Comparison of ENCODE assay signal across 1 cellular context in the genomic region with DNA sequence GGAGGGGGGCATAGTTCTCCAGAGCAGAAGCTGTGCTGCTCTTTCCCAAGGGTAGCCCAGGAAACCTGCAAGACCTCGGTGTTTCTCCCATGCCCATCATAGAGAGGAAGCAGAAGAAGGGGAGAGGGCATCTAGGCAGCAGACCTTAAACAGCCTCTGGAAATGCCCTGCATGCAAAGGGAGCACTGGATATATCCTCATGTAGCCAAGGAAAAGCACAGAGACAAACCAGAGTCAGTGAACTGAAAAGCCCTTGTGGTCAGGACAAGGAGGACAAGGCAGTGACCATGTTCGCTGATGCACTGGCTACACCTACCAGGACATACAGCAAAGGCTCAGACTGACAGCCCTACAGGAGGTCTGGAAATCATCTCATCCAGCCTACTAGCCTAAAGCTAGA.
TF ChIP-seq lines count a peak whose summit lies in the region.

No MANE protein-coding gene starts in this region.

TF ChIP-seq in HepG2, 621 proteins besides CTCF, POLR2A, EP300 and RAD21:
- no peak for TF ChIP-seq NCOA2 (CRISPR knock-in tag; IDR thresholded peaks at IDR 0.05)
- peak; percentile 39; the same call in 1 of the 2 replicates for TF ChIP-seq ZNF747 (CRISPR knock-in tag; IDR thresholded peaks at IDR 0.05; ENCODE audit: borderline replicate concordance)
